In the genomic region with DNA sequence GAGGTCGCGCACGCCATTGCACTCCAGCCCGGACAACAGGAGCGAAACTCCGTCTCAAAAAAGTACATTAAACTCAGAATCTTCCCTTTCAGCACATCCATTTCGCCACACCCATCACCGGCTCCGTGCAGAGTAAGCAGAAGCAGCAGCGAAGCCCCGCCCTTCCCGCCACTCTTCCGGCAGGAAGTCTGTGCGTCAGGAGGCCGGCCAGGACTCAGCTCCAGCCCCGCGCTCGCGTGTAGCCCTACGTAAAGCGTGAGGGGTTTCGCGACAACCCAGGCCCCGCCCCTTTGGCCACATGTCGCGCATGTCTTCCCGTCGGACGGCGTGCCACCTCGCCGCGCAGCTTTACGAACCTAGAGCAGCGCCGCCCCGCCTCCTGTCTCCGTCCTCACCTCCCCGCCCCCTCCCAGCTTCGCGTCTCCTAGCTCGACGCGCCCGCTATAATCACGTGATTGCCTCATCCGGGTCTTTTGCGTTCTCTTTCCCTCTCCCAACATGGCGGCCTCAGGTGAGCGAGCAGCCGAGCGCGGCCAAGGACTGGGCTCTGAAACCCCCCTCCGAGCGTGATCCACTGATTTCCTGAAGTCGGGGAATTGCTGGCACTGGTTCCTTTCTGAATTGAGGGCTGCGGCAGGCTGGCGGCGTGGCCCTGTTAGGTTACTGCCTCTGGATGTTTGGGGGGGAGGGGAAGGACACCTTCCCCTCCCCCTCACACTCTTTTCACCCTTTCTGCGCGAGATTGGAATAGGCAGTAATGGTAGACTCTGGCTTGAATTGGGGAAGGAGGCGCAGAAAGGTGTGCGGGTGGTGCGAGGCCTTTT, we compare ENCODE assay signal across 8 cellular contexts. TPM values are rescaled to one million over a fixed set of nuclear protein-coding genes. Genes with fewer than 3 reads are reported as not detected.
DNase-seq lines count a peak whose midpoint lies in the region; ATAC-seq, FAIRE-seq and TF ChIP-seq lines count a peak whose summit lies in the region.

A gene with protein sequence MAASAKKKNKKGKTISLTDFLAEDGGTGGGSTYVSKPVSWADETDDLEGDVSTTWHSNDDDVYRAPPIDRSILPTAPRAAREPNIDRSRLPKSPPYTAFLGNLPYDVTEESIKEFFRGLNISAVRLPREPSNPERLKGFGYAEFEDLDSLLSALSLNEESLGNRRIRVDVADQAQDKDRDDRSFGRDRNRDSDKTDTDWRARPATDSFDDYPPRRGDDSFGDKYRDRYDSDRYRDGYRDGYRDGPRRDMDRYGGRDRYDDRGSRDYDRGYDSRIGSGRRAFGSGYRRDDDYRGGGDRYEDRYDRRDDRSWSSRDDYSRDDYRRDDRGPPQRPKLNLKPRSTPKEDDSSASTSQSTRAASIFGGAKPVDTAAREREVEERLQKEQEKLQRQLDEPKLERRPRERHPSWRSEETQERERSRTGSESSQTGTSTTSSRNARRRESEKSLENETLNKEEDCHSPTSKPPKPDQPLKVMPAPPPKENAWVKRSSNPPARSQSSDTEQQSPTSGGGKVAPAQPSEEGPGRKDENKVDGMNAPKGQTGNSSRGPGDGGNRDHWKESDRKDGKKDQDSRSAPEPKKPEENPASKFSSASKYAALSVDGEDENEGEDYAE (plus strand): TSS at position 471 of the 824 bp plus-strand sequence. CDS start 28 bp downstream, at position 499.

- no peaks in the 10 kb centered on the region for H3K9me3 ChIP-seq in BE2C

- TF ChIP-seq CTCF in BE2C (IDR thresholded peaks at IDR 0.05; ENCODE audit: low read depth, low read length) = no peak

- no peaks in the 10 kb centered on the region; the same call in 1 of the 2 replicates for H3K4me1 ChIP-seq in BE2C

- peak within 1 kb of the TSS; percentile 100 for H3K4me3 ChIP-seq in BE2C (ENCODE audit: low read depth, low read length)

- peak; percentile 36 for FAIRE-seq in colon (lab: Jason Lieb, UNC)

- no peaks in the 10 kb centered on the region for H3K27me3 ChIP-seq in BE2C

- peaks cover 35% of the 10 kb centered on the region for H3K36me3 ChIP-seq in BE2C

- ATAC-seq in HG03460 (IDR thresholded peaks at IDR 0.05; ENCODE audit: unreplicated experiment) = peak; percentile 96

- peak; percentile 100 for DNase-seq in BE2C
- peak; percentile 88 for DNase-seq in GM19240 (ENCODE audit: insufficient read length, low spot score)
- DNase-seq in NCI-H526 (lab: John Stamatoyannopoulos, UW) = peak; percentile 98 to 100
- DNase-seq in activated CD4-positive, alpha-beta T cell treated with anti-CD3 and anti-CD28 coated beads for 48 hours = peak; percentile 100
- DNase-seq in kidney tubule cell (ENCODE audit: low spot score) = peak; percentile 100
- peak; percentile 99 to 100 (median 99) for DNase-seq in stimulated activated CD4-positive, alpha-beta T cell treated with anti-CD3 and anti-CD28 coated beads, Interleukin-1b, Interleukin-23, amount 100 ng/mL, for 24 hours (ENCODE audit: low read depth in 4 of 4, low spot score in 1 of 4)

RNA-seq across cellular contexts. Expression of the gene that starts here (rescaled TPM):
- polyA plus RNA-seq in BE2C (2012; ENCODE audit: insufficient read depth, insufficient read length, low read depth) = 173 TPM

Comparison
In these comparisons a context has a peak if more than half of its experiments do, and no peak if none do; other contexts are left out.
1. Peak in every context shown above with its lines: DNase-seq, ATAC-seq and H3K4me3 ChIP-seq.